Comparison of ENCODE assay signal across 22 cellular contexts in genomic region chr6:2731281-2731909, GRCh38. TPM values are rescaled to one million over a fixed set of nuclear protein-coding genes. Genes with fewer than 3 reads are reported as not detected.
A peak's percentile ranks its signal among the peaks of the same experiment; 100 is the strongest.
DNase-seq lines count a peak whose midpoint lies in the region; ATAC-seq and TF ChIP-seq lines count a peak whose summit lies in the region.
"Had no signal": no experiment of that assay in that cellular context is flagged by ENCODE, and none has a peak within 500 bp of the region (broad histone marks: within the 10 kb centered on the region; RNA-seq: fewer than 3 reads in every experiment).

No MANE protein-coding gene starts in this region.

- peak overlapping the region; percentile 64 for H3K27ac Mint-ChIP-seq in Caco-2 (ENCODE audit: unreplicated experiment)
- H3K27ac Mint-ChIP-seq in activated T-helper 17 cell treated with anti-CD3 and anti-CD28 coated beads, Interleukin-2, amount 50 U/mL, for 72 hours = no peak overlapping the region
- H3K27ac Mint-ChIP-seq: CD4-positive, alpha-beta memory T cell; HFFc6; naive thymus-derived CD8-positive, alpha-beta T cell; T-helper 1 cell treated with Interleukin-12 subunit alpha and Interleukin-12 subunit beta and Interleukin-4 antibody, amounts not matched to agents 30 μg/mL and 1 μg/mL, for 36 hours had no signal

- peak; percentile 29 for ATAC-seq in activated T-helper 17 cell treated with anti-CD3 and anti-CD28 coated beads, Interleukin-2, amount 50 U/mL, for 72 hours (replicated peaks)
- no peak for ATAC-seq in GM19463 (IDR thresholded peaks at IDR 0.05; ENCODE audit: unreplicated experiment)
- ATAC-seq in HG02981 (IDR thresholded peaks at IDR 0.05; ENCODE audit: unreplicated experiment) = no peak
- ATAC-seq: naive thymus-derived CD8-positive, alpha-beta T cell; stimulated activated naive CD8-positive, alpha-beta T cell treated with anti-CD3 and anti-CD28 coated beads, Interleukin-15, Interleukin-2, amounts not matched to agents 100 U/mL and 50 U/mL, for 24 hours had no signal

- no peaks in the 10 kb centered on the region for H3K27me3 Mint-ChIP-seq in Caco-2 (ENCODE audit: insufficient read depth, unreplicated experiment)
- H3K27me3 Mint-ChIP-seq in activated T-helper 17 cell treated with anti-CD3 and anti-CD28 coated beads, Interleukin-2, amount 50 U/mL, for 72 hours = peaks cover 12% of the 10 kb centered on the region

- CTCF ChIA-PET in Caco-2 (lab: Charles Lee) = interaction anchor here (0.5 kb wide), 1 partner anchor 322 kb away, joined by 3 read pairs; no protein-coding TSS in a partner anchor

- POLR2A ChIA-PET in Caco-2 (lab: Charles Lee) = no interaction called here

- peaks cover 35% of the 10 kb centered on the region for H3K4me1 ChIP-seq in Caco-2
- H3K4me1 ChIP-seq: SJCRH30 had no signal

- in situ Hi-C loops in ACHN (cut with HindIII; ENCODE audit: low pct_ligation_motif_present, low pct_unique_long_range_greater_than_20kb, low sequenced_read_pairs) = no loop called here

- BruUV-seq in Caco-2 (replicated peaks; lab: Mats Ljungman, UMichigan) = no TSS peak

- no peak for TF ChIP-seq CTCF in Caco-2 (IDR thresholded peaks at IDR 0.05; ENCODE audit: insufficient read depth in 1 of 2, low read depth in 1 of 2, low read length in 1 of 2, severe bottlenecking in 1 of 2, unreplicated experiment in 1 of 2)

- DNase-seq in Caco-2 (peak; percentile 65 to 78), H7 (peak; percentile 50), left kidney (ENCODE audit: low read depth, low spot score) (peak; percentile 39), DMS 273 treated with DMSO at 0.1 percent for 48 hours (lab: John Stamatoyannopoulos, UW) (no peak), ACHN (no peak)
- DNase-seq: activated CD4-positive, alpha-beta T cell treated with anti-CD3 and anti-CD28 coated beads, Interleukin-2, amount 50 U/mL, for 4 hours; activated gamma-delta T cell treated with Interleukin-2 at 50 U/mL for 16 hours; CD4-positive, alpha-beta memory T cell; foreskin melanocyte; HFFc6; hypothalamus; kidney; naive thymus-derived CD8-positive, alpha-beta T cell; NCI-H1694; OCI-M1; SJCRH30; stimulated activated naive CD8-positive, alpha-beta T cell treated with anti-CD3 and anti-CD28 coated beads, Interleukin-15, Interleukin-2, amounts not matched to agents 100 U/mL and 50 U/mL, for 24 hours; transverse colon had no signal

- no peaks in the 10 kb centered on the region for H3K9me3 ChIP-seq in Caco-2
- H3K9me3 ChIP-seq: SJCRH30, transverse colon had no signal

- H3K4me3 ChIP-seq in Caco-2 (ENCODE audit: low read depth, low read length) = no peak overlapping the region
- H3K4me3 ChIP-seq in H7 (ENCODE audit: insufficient read depth, low read depth, low read length) = no peak overlapping the region
- H3K4me3 ChIP-seq: SJCRH30, transverse colon had no signal

- no peak overlapping the region for H3K4me3 Mint-ChIP-seq in Caco-2 (ENCODE audit: unreplicated experiment)
- H3K4me3 Mint-ChIP-seq in activated T-helper 17 cell treated with anti-CD3 and anti-CD28 coated beads, Interleukin-2, amount 50 U/mL, for 72 hours = no peak overlapping the region
- H3K4me3 Mint-ChIP-seq: CD4-positive, alpha-beta memory T cell; HFFc6; naive thymus-derived CD8-positive, alpha-beta T cell; T-helper 1 cell treated with Interleukin-12 subunit alpha and Interleukin-12 subunit beta and Interleukin-4 antibody, amounts not matched to agents 30 μg/mL and 1 μg/mL, for 36 hours had no signal

- no peaks in the 10 kb centered on the region for H3K27me3 ChIP-seq in Caco-2 (replicated peaks; ENCODE audit: control insufficient read depth, insufficient read depth, low read length)
- H3K27me3 ChIP-seq in H7 (ENCODE audit: control insufficient read depth, insufficient read depth, low read length) = no peaks in the 10 kb centered on the region
- H3K27me3 ChIP-seq: SJCRH30, transverse colon had no signal

- no peaks in the 10 kb centered on the region for H3K9me3 Mint-ChIP-seq in Caco-2 (ENCODE audit: unreplicated experiment)
- no peaks in the 10 kb centered on the region for H3K9me3 Mint-ChIP-seq in activated T-helper 17 cell treated with anti-CD3 and anti-CD28 coated beads, Interleukin-2, amount 50 U/mL, for 72 hours
- H3K9me3 Mint-ChIP-seq: CD4-positive, alpha-beta memory T cell; HFFc6; naive thymus-derived CD8-positive, alpha-beta T cell; T-helper 1 cell treated with Interleukin-12 subunit alpha and Interleukin-12 subunit beta and Interleukin-4 antibody, amounts not matched to agents 30 μg/mL and 1 μg/mL, for 36 hours had no signal

- intact Hi-C loops in Caco-2 (cut with micrococcal nuclease; ENCODE audit: unreplicated experiment) = no loop called here

- H3K36me3 Mint-ChIP-seq in Caco-2 (ENCODE audit: insufficient read depth, unreplicated experiment) = no peaks in the 10 kb centered on the region
- no peaks in the 10 kb centered on the region for H3K36me3 Mint-ChIP-seq in activated T-helper 17 cell treated with anti-CD3 and anti-CD28 coated beads, Interleukin-2, amount 50 U/mL, for 72 hours (ENCODE audit: low read depth)
- H3K36me3 Mint-ChIP-seq: CD4-positive, alpha-beta memory T cell; naive thymus-derived CD8-positive, alpha-beta T cell had no signal

- H3K36me3 ChIP-seq in Caco-2 (ENCODE audit: control insufficient read depth, insufficient read depth, low read length) = no peaks in the 10 kb centered on the region
- no peaks in the 10 kb centered on the region for H3K36me3 ChIP-seq in H7 (replicated peaks; ENCODE audit: control insufficient read depth, insufficient read depth, low read length)
- H3K36me3 ChIP-seq: SJCRH30, transverse colon had no signal

- peaks cover 12% of the 10 kb centered on the region for H3K4me1 Mint-ChIP-seq in Caco-2 (ENCODE audit: low read depth, unreplicated experiment)
- peaks cover 4% of the 10 kb centered on the region for H3K4me1 Mint-ChIP-seq in activated T-helper 17 cell treated with anti-CD3 and anti-CD28 coated beads, Interleukin-2, amount 50 U/mL, for 72 hours
- H3K4me1 Mint-ChIP-seq: CD4-positive, alpha-beta memory T cell had no signal

RNA-seq across cellular contexts. Expression of gene MYLK4, which starts 19.3 kb away (rescaled TPM):
- total RNA-seq in Caco-2 (2022) = 0.65 and 0.75 TPM in 2 replicates
- 0.03 and 0.07 TPM in 2 replicates for total RNA-seq in H7 (2014; rRNA removed; shearing (Covaris generic))
- under 1 TPM; 0.21 to 0.28 TPM for total RNA-seq in activated T-helper 17 cell treated with anti-CD3 and anti-CD28 coated beads, Interleukin-2, amount 50 U/mL, for 72 hours

RNA-seq across cellular contexts. Expression of gene WRNIP1, which starts 33.8 kb away (rescaled TPM):
- 46.5 and 51.7 TPM in 2 replicates for total RNA-seq in Caco-2 (2022)
- total RNA-seq in H7 (2014; rRNA removed; shearing (Covaris generic)) = 50.5 and 56.1 TPM in 2 replicates
- total RNA-seq in activated T-helper 17 cell treated with anti-CD3 and anti-CD28 coated beads, Interleukin-2, amount 50 U/mL, for 72 hours = 10 to 100 TPM; 30.4 to 48.5 TPM

Comparison
In these comparisons a context has a peak if more than half of its experiments do, and no peak if none do; other contexts are left out.
1. DNase-seq: peak in Caco-2 (2 of 2), H7 (single experiment) and left kidney (single experiment); none in DMS 273 treated with DMSO at 0.1 percent for 48 hours (single experiment) and ACHN (single experiment).